Comparison of ENCODE assay signal across 16 cellular contexts in genomic region chr16:11260596-11260966, GRCh38. TPM values are rescaled to one million over a fixed set of nuclear protein-coding genes. Genes with fewer than 3 reads are reported as not detected.
DNase-seq lines count a peak whose midpoint lies in the region; ATAC-seq and TF ChIP-seq lines count a peak whose summit lies in the region.
"Had no signal": no experiment of that assay in that cellular context is flagged by ENCODE, and none has a peak within 500 bp of the region (broad histone marks: within the 10 kb centered on the region; RNA-seq: fewer than 3 reads in every experiment).

No MANE protein-coding gene starts in this region.

- DNase-seq in CD4-positive, alpha-beta memory T cell, result no peak
- DNase-seq in ELF-1 (ENCODE audit: low read depth, low spot score), result peak; percentile 90
- DNase-seq in activated B cell treated with CpG ODN at 0.5 μM for 24 hours, result no peak
- peak in 1 of 2 donors; percentile 72 for DNase-seq in trophoblast cell
- DNase-seq in T-helper 1 cell, result no peak
- DNase-seq in activated CD8-positive, alpha-beta T cell treated with anti-CD3 and anti-CD28 coated beads for 36 hours, result no peak
- no peak for DNase-seq in activated CD8-positive, alpha-beta memory T cell treated with anti-CD3 and anti-CD28 coated beads, Interleukin-2, amount 50 U/mL, for 48 hours
- DNase-seq: KG1, NCI-H1048, NCI-H1694, NCI-H446, NCI-H774 had no signal

- CTCF ChIA-PET in CD4-positive, alpha-beta memory T cell (lab: Charles Lee; ENCODE audit: partially characterized antibody), result interaction anchor here (7.4 to 7.6 kb wide), 2 partner anchors 36 to 98 kb away, joined by 62 to 69 read pairs; no protein-coding TSS in a partner anchor
- CTCF ChIA-PET in activated B cell treated with CpG ODN at 0.5 μM for 24 hours (lab: Charles Lee), result interaction anchor here (7.2 kb wide), 1 partner anchor 38 kb away, joined by 94 read pairs; no protein-coding TSS in a partner anchor
- CTCF ChIA-PET in activated CD8-positive, alpha-beta T cell treated with anti-CD3 and anti-CD28 coated beads for 36 hours (lab: Charles Lee), result interaction anchor here (1.5 to 9.0 kb wide), 3 partner anchors 95 to 296 kb away, joined by 4 to 88 read pairs (median 80); no protein-coding TSS in a partner anchor

- no peak overlapping the region for H3K14ac ChIP-seq in trophoblast cell (ENCODE audit: low read length)

- H3K36me3 ChIP-seq in CD4-positive, alpha-beta memory T cell (ENCODE audit: insufficient read depth, low read length), result no peaks in the 10 kb centered on the region
- no peaks in the 10 kb centered on the region for H3K36me3 ChIP-seq in trophoblast cell (ENCODE audit: control insufficient read depth in 1 of 2, insufficient read depth in 2 of 2, low read length in 2 of 2)

- H2AK5ac ChIP-seq in trophoblast cell (ENCODE audit: low read length), result no peak overlapping the region

- ATAC-seq in activated B cell treated with CpG ODN at 0.5 μM for 24 hours (ENCODE audit: low read depth), result no peak
- no peak for ATAC-seq in activated CD8-positive, alpha-beta T cell treated with anti-CD3 and anti-CD28 coated beads for 36 hours
- ATAC-seq: SK-N-SH treated with all-trans-retinoic acid at 6 μM for 48 hours had no signal

- H3K4ac ChIP-seq in trophoblast cell (ENCODE audit: low read depth, low read length), result no peak overlapping the region

- peaks cover 0 to 2% (median 0%) of the 10 kb centered on the region in 8 donors for H3K9me3 Mint-ChIP-seq in CD4-positive, alpha-beta memory T cell
- no peaks in the 10 kb centered on the region for H3K9me3 Mint-ChIP-seq in activated B cell treated with CpG ODN at 0.5 μM for 24 hours
- no peaks in the 10 kb centered on the region for H3K9me3 Mint-ChIP-seq in activated CD8-positive, alpha-beta T cell treated with anti-CD3 and anti-CD28 coated beads for 36 hours

- H4K8ac ChIP-seq in trophoblast cell (ENCODE audit: low read depth, low read length), result no peak overlapping the region

- H3K9me3 ChIP-seq in CD4-positive, alpha-beta memory T cell (ENCODE audit: control insufficient read depth in 1 of 2, low read length in 2 of 2), result no peaks in the 10 kb centered on the region
- H3K9me3 ChIP-seq in trophoblast cell (ENCODE audit: insufficient read depth, low read depth, low read length), result peaks cover 2% of the 10 kb centered on the region

- H4K91ac ChIP-seq in trophoblast cell (ENCODE audit: low read depth, low read length), result peak overlapping the region; percentile 29

- peaks cover 17% of the 10 kb centered on the region for H3K79me1 ChIP-seq in trophoblast cell (ENCODE audit: low read length)

- peaks cover 50% of the 10 kb centered on the region for H3K4me1 ChIP-seq in CD4-positive, alpha-beta memory T cell (ENCODE audit: insufficient read depth, low read length)
- H3K4me1 ChIP-seq in trophoblast cell (ENCODE audit: control insufficient read depth in 1 of 2, insufficient read depth in 2 of 2, low read length in 2 of 2), result peaks cover 19 to 23% of the 10 kb centered on the region in 2 experiments

- no peak overlapping the region for H3K27ac ChIP-seq in CD4-positive, alpha-beta memory T cell (ENCODE audit: low read depth, low read length)
- H3K27ac ChIP-seq in trophoblast cell (ENCODE audit: low read depth, low read length), result peak overlapping the region; percentile 24

- H4K12ac ChIP-seq in trophoblast cell (ENCODE audit: low read depth, low read length), result no peak overlapping the region

- H3K79me2 ChIP-seq in trophoblast cell (ENCODE audit: control insufficient read depth, insufficient read depth, low read length, poor library complexity), result peaks cover 6% of the 10 kb centered on the region

- H3K4me2 ChIP-seq in trophoblast cell (ENCODE audit: low read length), result peak overlapping the region; percentile 11

- H3K9ac ChIP-seq in trophoblast cell (ENCODE audit: low read length), result no peak overlapping the region

- H2BK5ac ChIP-seq in trophoblast cell (ENCODE audit: low read depth, low read length, poor library complexity), result no peak overlapping the region

- POLR2A ChIA-PET in CD4-positive, alpha-beta memory T cell (lab: Charles Lee; ENCODE audit: partially characterized antibody), result interaction anchor here (1.6 kb wide), 1 partner anchor 8 kb away, joined by 3 read pairs; the partner anchor contains the start of gene TNP2
- POLR2A ChIA-PET in activated B cell treated with CpG ODN at 0.5 μM for 24 hours (lab: Charles Lee), result interaction anchor here (0.7 to 9.8 kb wide), 6 partner anchors 32 to 289 kb away, joined by 3 to 252 read pairs (median 65); no protein-coding TSS in a partner anchor
- POLR2A ChIA-PET in activated CD8-positive, alpha-beta T cell treated with anti-CD3 and anti-CD28 coated beads for 36 hours (lab: Charles Lee), result interaction anchor here (0.9 to 6.7 kb wide), 4 partner anchors 9 to 86 kb away, joined by 3 to 21 read pairs (median 4); partner anchors contain the start of genes PRM3 and RMI2

- TF ChIP-seq CTCF in activated B cell treated with CpG ODN at 0.5 μM for 24 hours (IDR thresholded peaks at IDR 0.05), result no peak
- no peak for TF ChIP-seq CTCF in activated CD8-positive, alpha-beta T cell treated with anti-CD3 and anti-CD28 coated beads for 36 hours (IDR thresholded peaks at IDR 0.05)

- whole genome bisulfite sequencing in trophoblast cell (ENCODE audit: extremely low coverage, insufficient coverage, insufficient read length), result no CpG with 5 or more reads among the region's 3 CpGs

- intact Hi-C loops in CD4-positive, alpha-beta memory T cell (cut with micrococcal nuclease), result no loop called here
- intact Hi-C loops in activated B cell treated with CpG ODN at 0.5 μM for 24 hours (cut with micrococcal nuclease), result no loop called here
- intact Hi-C loops in activated CD8-positive, alpha-beta T cell treated with anti-CD3 and anti-CD28 coated beads for 36 hours (cut with micrococcal nuclease), result no loop called here

- no peak overlapping the region for H3K4me3 ChIP-seq in CD4-positive, alpha-beta memory T cell (ENCODE audit: low read length in 2 of 2)
- H3K4me3 ChIP-seq in trophoblast cell (ENCODE audit: low read depth, low read length), result no peak overlapping the region

- H2BK12ac ChIP-seq in trophoblast cell (ENCODE audit: low read length), result no peak overlapping the region

- peaks cover 0 to 7% of the 10 kb centered on the region in 2 donors for H3K36me3 Mint-ChIP-seq in CD4-positive, alpha-beta memory T cell
- H3K36me3 Mint-ChIP-seq in activated B cell treated with CpG ODN at 0.5 μM for 24 hours (ENCODE audit: low read depth), result peaks cover 3% of the 10 kb centered on the region
- H3K36me3 Mint-ChIP-seq in activated CD8-positive, alpha-beta T cell treated with anti-CD3 and anti-CD28 coated beads for 36 hours (ENCODE audit: low read depth), result no peaks in the 10 kb centered on the region

- no peak overlapping the region for H2AFZ ChIP-seq in trophoblast cell (ENCODE audit: insufficient read depth, low read length, poor library complexity)

- no peaks in the 10 kb centered on the region for H3K27me3 Mint-ChIP-seq in CD4-positive, alpha-beta memory T cell
- H3K27me3 Mint-ChIP-seq in activated B cell treated with CpG ODN at 0.5 μM for 24 hours, result no peaks in the 10 kb centered on the region
- H3K27me3 Mint-ChIP-seq in activated CD8-positive, alpha-beta T cell treated with anti-CD3 and anti-CD28 coated beads for 36 hours, result no peaks in the 10 kb centered on the region

- no peak overlapping the region for H3K18ac ChIP-seq in trophoblast cell (ENCODE audit: low read length)

- peak overlapping the region in 5 of 7 donors; percentile 38 to 92 (median 80) for H3K27ac Mint-ChIP-seq in CD4-positive, alpha-beta memory T cell
- peak overlapping the region; percentile 10 for H3K27ac Mint-ChIP-seq in activated B cell treated with CpG ODN at 0.5 μM for 24 hours
- H3K27ac Mint-ChIP-seq in activated CD8-positive, alpha-beta T cell treated with anti-CD3 and anti-CD28 coated beads for 36 hours, result no peak overlapping the region

- no peaks in the 10 kb centered on the region for H3K27me3 ChIP-seq in CD4-positive, alpha-beta memory T cell (ENCODE audit: insufficient read depth, low read length)
- H3K27me3 ChIP-seq in trophoblast cell (ENCODE audit: insufficient read depth, low read length), result no peaks in the 10 kb centered on the region

- no peak overlapping the region for H3K23ac ChIP-seq in trophoblast cell (ENCODE audit: low read length)

- H2BK120ac ChIP-seq in trophoblast cell (ENCODE audit: insufficient read depth, low read length, poor library complexity), result no peak overlapping the region

- H3K4me1 Mint-ChIP-seq in CD4-positive, alpha-beta memory T cell, result peaks cover 31 to 70% (median 44%) of the 10 kb centered on the region in 4 donors
- peaks cover 43% of the 10 kb centered on the region for H3K4me1 Mint-ChIP-seq in activated B cell treated with CpG ODN at 0.5 μM for 24 hours
- H3K4me1 Mint-ChIP-seq in activated CD8-positive, alpha-beta T cell treated with anti-CD3 and anti-CD28 coated beads for 36 hours (ENCODE audit: low read depth), result peaks cover 56% of the 10 kb centered on the region

- no peak overlapping the region for H3K4me3 Mint-ChIP-seq in CD4-positive, alpha-beta memory T cell
- no peak overlapping the region for H3K4me3 Mint-ChIP-seq in activated B cell treated with CpG ODN at 0.5 μM for 24 hours
- no peak overlapping the region for H3K4me3 Mint-ChIP-seq in activated CD8-positive, alpha-beta T cell treated with anti-CD3 and anti-CD28 coated beads for 36 hours

RNA-seq across cellular contexts. Expression of gene SOCS1, which starts 4.6 kb away (rescaled TPM):
- total RNA-seq in CD4-positive, alpha-beta memory T cell, result 10 to 100 TPM; 14.7 to 16.7 TPM
- 10 to 100 TPM; 17.6 to 37.8 TPM for polyA plus RNA-seq in CD4-positive, alpha-beta memory T cell
- 68.6 and 76.2 TPM in 2 replicates for total RNA-seq in activated B cell treated with CpG ODN at 0.5 μM for 24 hours
- polyA plus RNA-seq in trophoblast cell (2013), result 52.7 and 59.0 TPM in 2 replicates
- total RNA-seq in activated CD8-positive, alpha-beta T cell treated with anti-CD3 and anti-CD28 coated beads for 36 hours, result 10 to 100 TPM; 75.7 to 75.8 TPM

RNA-seq across cellular contexts. Expression of gene TNP2, which starts 8.5 kb away (rescaled TPM):
- total RNA-seq in CD4-positive, alpha-beta memory T cell, result not detected
- polyA plus RNA-seq in CD4-positive, alpha-beta memory T cell, result not detected
- not detected in 2 replicates for total RNA-seq in activated B cell treated with CpG ODN at 0.5 μM for 24 hours
- polyA plus RNA-seq in trophoblast cell (2013), result not detected in 2 replicates
- not detected for total RNA-seq in activated CD8-positive, alpha-beta T cell treated with anti-CD3 and anti-CD28 coated beads for 36 hours
- total RNA-seq: M059J had no signal
- polyA plus RNA-seq: AG04450, BJ had no signal

RNA-seq across cellular contexts. Expression of gene PRM3, which starts 12.8 kb away (rescaled TPM):
- total RNA-seq in CD4-positive, alpha-beta memory T cell, result not detected
- not detected for polyA plus RNA-seq in CD4-positive, alpha-beta memory T cell
- not detected in 2 replicates for total RNA-seq in activated B cell treated with CpG ODN at 0.5 μM for 24 hours
- not detected in 2 replicates for polyA plus RNA-seq in trophoblast cell (2013)
- total RNA-seq in activated CD8-positive, alpha-beta T cell treated with anti-CD3 and anti-CD28 coated beads for 36 hours, result not detected
- total RNA-seq: M059J had no signal
- polyA plus RNA-seq: AG04450, BJ had no signal

RNA-seq across cellular contexts. Expression of gene PRM2, which starts 15.7 kb away (rescaled TPM):
- not detected for total RNA-seq in CD4-positive, alpha-beta memory T cell
- not detected for polyA plus RNA-seq in CD4-positive, alpha-beta memory T cell
- total RNA-seq in activated B cell treated with CpG ODN at 0.5 μM for 24 hours, result not detected in 2 replicates
- polyA plus RNA-seq in trophoblast cell (2013), result not detected in 2 replicates
- total RNA-seq in activated CD8-positive, alpha-beta T cell treated with anti-CD3 and anti-CD28 coated beads for 36 hours, result not detected
- total RNA-seq: M059J had no signal
- polyA plus RNA-seq: AG04450, BJ had no signal

RNA-seq across cellular contexts. Expression of gene PRM1, which starts 20.5 kb away (rescaled TPM):
- total RNA-seq in CD4-positive, alpha-beta memory T cell, result not detected
- not detected for polyA plus RNA-seq in CD4-positive, alpha-beta memory T cell
- total RNA-seq in activated B cell treated with CpG ODN at 0.5 μM for 24 hours, result not detected in 2 replicates
- not detected in 2 replicates for polyA plus RNA-seq in trophoblast cell (2013)
- total RNA-seq in activated CD8-positive, alpha-beta T cell treated with anti-CD3 and anti-CD28 coated beads for 36 hours, result not detected
- total RNA-seq: M059J had no signal
- polyA plus RNA-seq: AG04450, BJ had no signal
